8 cellular contexts compared by ENCODE assay signal in the genomic region with DNA sequence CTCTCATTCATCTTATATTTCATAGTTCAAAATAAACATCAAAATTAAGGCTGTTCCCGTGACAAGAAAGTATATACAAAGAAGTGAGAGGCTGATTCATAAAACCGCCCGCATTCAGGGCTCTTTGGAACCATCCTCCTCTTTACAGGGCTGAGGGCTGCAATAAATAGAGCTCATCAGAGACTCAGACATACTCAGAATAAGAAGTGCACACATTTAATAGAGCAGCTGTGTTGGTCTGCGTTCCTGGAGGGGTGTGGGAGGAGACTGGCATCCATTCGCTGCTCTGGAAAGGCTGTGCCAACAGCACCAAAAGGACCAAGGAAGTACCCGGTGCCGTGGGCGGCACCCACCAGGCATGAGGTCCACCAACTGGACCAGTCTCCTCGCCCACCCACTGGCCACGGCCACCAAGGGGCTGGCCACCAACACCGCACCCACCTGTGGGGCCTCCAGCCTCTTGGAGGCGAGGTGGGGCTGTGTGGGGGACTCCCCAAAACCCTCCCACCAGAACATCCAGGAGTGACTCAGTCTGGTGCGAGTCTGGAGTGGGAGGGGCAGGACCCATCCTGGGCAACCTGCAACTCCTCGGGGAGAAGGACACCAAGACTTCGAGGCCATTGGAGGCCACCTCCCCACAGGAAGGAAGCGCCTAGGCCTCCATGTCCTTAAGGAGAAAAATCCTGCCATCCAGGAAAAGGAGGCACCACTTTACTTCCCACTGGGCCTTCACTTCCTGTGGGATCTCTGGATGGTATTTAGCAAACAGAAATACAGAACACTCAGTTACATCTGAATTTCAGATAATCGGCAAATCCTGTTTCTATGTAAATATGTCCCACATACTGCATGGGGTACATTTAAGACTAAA. TPM values are rescaled to one million over a fixed set of nuclear protein-coding genes. Genes with fewer than 3 reads are reported as not detected.
A peak's percentile ranks its signal among the peaks of the same experiment; 100 is the strongest.
DNase-seq lines count a peak whose midpoint lies in the region; ATAC-seq and TF ChIP-seq lines count a peak whose summit lies in the region.

No MANE protein-coding gene starts in this region.

- intact Hi-C loops in activated CD4-positive, alpha-beta memory T cell treated with anti-CD3 and anti-CD28 coated beads for 36 hours (cut with micrococcal nuclease): loop anchor here (1.0 to 5.0 kb wide), 12 partner anchors 13 to 439 kb away; no protein-coding TSS in a partner anchor
- intact Hi-C loops in left lung (cut with DNase I) (no loop called here), aorta (cut with DNase I) (no loop called here)

- peak overlapping the region; percentile 66 for H3K4me3 Mint-ChIP-seq in activated CD4-positive, alpha-beta memory T cell treated with anti-CD3 and anti-CD28 coated beads for 36 hours

- WGBS in aorta, 2 donors: 86 to 88% methylated on average over 17 of the region's 17 CpGs

- H3K9me3 ChIP-seq in left lung (no peaks in the 10 kb centered on the region), aorta (ENCODE audit: control insufficient read depth, low read length) (no peaks in the 10 kb centered on the region)

- H3K4me3 ChIP-seq in left lung (no peak overlapping the region), aorta (ENCODE audit: low read length in 2 of 2) (no peak overlapping the region)

- peaks cover 0 to 2% of the 10 kb centered on the region in 2 donors for H3K36me3 ChIP-seq in left lung
- no peaks in the 10 kb centered on the region for H3K36me3 ChIP-seq in aorta (ENCODE audit: control insufficient read depth in 1 of 2, insufficient read depth in 2 of 2, low read length in 1 of 2)

- in situ Hi-C loops in KBM-7 (cut with MboI; ENCODE audit: low pct_unique_long_range_greater_than_20kb, low sequenced_read_pairs): no loop called here

- peak; percentile 81 for DNase-seq in activated CD4-positive, alpha-beta memory T cell treated with anti-CD3 and anti-CD28 coated beads for 36 hours
- DNase-seq in left lung (no peak), aorta (no peak), KBM-7 (no peak), ecto neural progenitor cell (ENCODE audit: low spot score) (no peak), NCI-H1694 treated with DMSO at 0.1 percent for 48 hours (lab: John Stamatoyannopoulos, UW) (no peak)

- H3K4me1 ChIP-seq in left lung (peaks cover 0 to 4% of the 10 kb centered on the region in 2 donors), aorta (ENCODE audit: control insufficient read depth in 1 of 2, insufficient read depth in 2 of 2, low read length in 2 of 2) (no peaks in the 10 kb centered on the region)

- H3K9me3 Mint-ChIP-seq in activated CD4-positive, alpha-beta memory T cell treated with anti-CD3 and anti-CD28 coated beads for 36 hours: no peaks in the 10 kb centered on the region

- H3K27me3 ChIP-seq in left lung (no peaks in the 10 kb centered on the region), aorta (ENCODE audit: control insufficient read depth in 1 of 2, insufficient read depth in 2 of 2, low read length in 1 of 2) (no peaks in the 10 kb centered on the region)

- H3K36me3 Mint-ChIP-seq in activated CD4-positive, alpha-beta memory T cell treated with anti-CD3 and anti-CD28 coated beads for 36 hours: peaks cover 3% of the 10 kb centered on the region

- peak; percentile 30 for ATAC-seq in GM18873 (IDR thresholded peaks at IDR 0.05; ENCODE audit: low FRiP score, unreplicated experiment)
- ATAC-seq in HG03064 (IDR thresholded peaks at IDR 0.05; ENCODE audit: low read depth, unreplicated experiment): peak; percentile 22
- ATAC-seq in left lung: no peak
- ATAC-seq in aorta (ENCODE audit: low FRiP score): peak; percentile 19

- H3K4me1 Mint-ChIP-seq in activated CD4-positive, alpha-beta memory T cell treated with anti-CD3 and anti-CD28 coated beads for 36 hours (ENCODE audit: low read depth): peaks cover 80% of the 10 kb centered on the region

- H3K27ac ChIP-seq in left lung (peak overlapping the region; percentile 39 to 56), aorta (ENCODE audit: low read depth in 1 of 2, low read length in 2 of 2) (no peak overlapping the region)

- H3K27me3 Mint-ChIP-seq in activated CD4-positive, alpha-beta memory T cell treated with anti-CD3 and anti-CD28 coated beads for 36 hours: no peaks in the 10 kb centered on the region

- TF ChIP-seq CTCF in left lung (IDR thresholded peaks at IDR 0.05): no peak

- peak overlapping the region; percentile 91 for H3K27ac Mint-ChIP-seq in activated CD4-positive, alpha-beta memory T cell treated with anti-CD3 and anti-CD28 coated beads for 36 hours

- POLR2A ChIA-PET in activated CD4-positive, alpha-beta memory T cell treated with anti-CD3 and anti-CD28 coated beads for 36 hours (lab: Charles Lee): interaction anchor here (0.5 to 4.0 kb wide), 19 partner anchors 10 to 237 kb away, joined by 3 to 104 read pairs (median 7); partner anchors contain the start of gene NEMF

- CTCF ChIA-PET in activated CD4-positive, alpha-beta memory T cell treated with anti-CD3 and anti-CD28 coated beads for 36 hours (lab: Charles Lee): interaction anchor here (0.6 to 4.1 kb wide), 9 partner anchors 12 to 231 kb away, joined by 4 to 31 read pairs (median 14); partner anchors contain the start of gene NEMF

RNA-seq across cellular contexts. Expression of gene VCPKMT, which starts 32.7 kb away (rescaled TPM):
- total RNA-seq in activated CD4-positive, alpha-beta memory T cell treated with anti-CD3 and anti-CD28 coated beads for 36 hours: 10 to 100 TPM in 1 of 2 experiments, 1 to 10 TPM in 1; 7.7 to 10.1 TPM
- total RNA-seq in left lung (1 to 10 TPM; 5.8 to 9.3 TPM), aorta (1 to 10 TPM; 8.5 to 9.1 TPM)
- 10 to 100 TPM in 1 of 2 donors, 1 to 10 TPM in 1; 4.5 to 11.6 TPM for polyA plus RNA-seq in aorta

Comparison
In these comparisons a context has a peak if more than half of its experiments do, and no peak if none do; other contexts are left out.
1. H3K27ac ChIP-seq: peak in left lung (2 of 2); none in aorta (0 of 2).